Comparison of ENCODE assay signal across 8 cellular contexts in genomic region chr5:80961376-80962281, GRCh38. TPM values are rescaled to one million over a fixed set of nuclear protein-coding genes. Genes with fewer than 3 reads are reported as not detected.
DNase-seq lines count a peak whose midpoint lies in the region; ATAC-seq and TF ChIP-seq lines count a peak whose summit lies in the region.

No MANE protein-coding gene starts in this region.

- no peak overlapping the region for H3K4ac ChIP-seq in neuronal stem cell (ENCODE audit: low read length)

- H2BK120ac ChIP-seq in neuronal stem cell (ENCODE audit: low read depth, low read length) = no peak overlapping the region

- no peak overlapping the region for H2AFZ ChIP-seq in neuronal stem cell (ENCODE audit: low read length)

- H3K4me3 ChIP-seq in CD4-positive, CD25-positive, alpha-beta regulatory T cell (ENCODE audit: low read depth, low read length) = peak overlapping the region; percentile 46
- H3K4me3 ChIP-seq in endodermal cell (ENCODE audit: low read length) = peak overlapping the region; percentile 75
- no peak overlapping the region for H3K4me3 ChIP-seq in neuronal stem cell (ENCODE audit: low read length in 2 of 2)
- H3K4me3 ChIP-seq in urinary bladder (ENCODE audit: low read depth, low read length) = peak overlapping the region; percentile 66

- H3K4me1 ChIP-seq in CD4-positive, CD25-positive, alpha-beta regulatory T cell (ENCODE audit: control insufficient read depth, insufficient read depth, low read length, poor library complexity, severe bottlenecking) = peaks cover 16% of the 10 kb centered on the region
- no peaks in the 10 kb centered on the region for H3K4me1 ChIP-seq in endodermal cell (ENCODE audit: control insufficient read depth, insufficient read depth, low read length)
- peaks cover 5 to 8% of the 10 kb centered on the region in 2 donors for H3K4me1 ChIP-seq in neuronal stem cell (ENCODE audit: control insufficient read depth in 2 of 2, insufficient read depth in 1 of 2, low read depth in 1 of 2, low read length in 2 of 2)
- H3K4me1 ChIP-seq in urinary bladder (ENCODE audit: insufficient read depth) = no peaks in the 10 kb centered on the region

- H3K9me3 ChIP-seq in CD4-positive, CD25-positive, alpha-beta regulatory T cell (ENCODE audit: control insufficient read depth in 2 of 2, low read length in 2 of 2) = no peaks in the 10 kb centered on the region
- H3K9me3 ChIP-seq in endodermal cell (ENCODE audit: control insufficient read depth, low read length) = no peaks in the 10 kb centered on the region
- no peaks in the 10 kb centered on the region for H3K9me3 ChIP-seq in neuronal stem cell (replicated peaks in 1 of 2; ENCODE audit: control insufficient read depth in 2 of 2, insufficient read depth in 1 of 2, low read depth in 1 of 2, low read length in 2 of 2)

- H3K79me1 ChIP-seq in neuronal stem cell (ENCODE audit: low read depth, low read length) = no peaks in the 10 kb centered on the region

- no peak for TF ChIP-seq CTCF in endodermal cell (conservative IDR thresholded peaks at IDR 0.05)

- peak in 1 of 2 donors; percentile 36 for ATAC-seq in CD4-positive, CD25-positive, alpha-beta regulatory T cell (ENCODE audit: low read depth in 2 of 2)
- ATAC-seq in HG03108 (IDR thresholded peaks at IDR 0.05; ENCODE audit: unreplicated experiment) = no peak

- H3K9ac ChIP-seq in endodermal cell (ENCODE audit: extremely low read depth, low read length, poor library complexity, severe bottlenecking) (no peak overlapping the region), neuronal stem cell (ENCODE audit: low read depth, low read length, poor library complexity) (no peak overlapping the region)

- no peak overlapping the region for H3K18ac ChIP-seq in neuronal stem cell (ENCODE audit: low read length)

- H3K27me3 Mint-ChIP-seq in CD4-positive, CD25-positive, alpha-beta regulatory T cell = peaks cover 60% of the 10 kb centered on the region
- peaks cover 55% of the 10 kb centered on the region for H3K27me3 Mint-ChIP-seq in endodermal cell (ENCODE audit: insufficient read depth)

- no peak overlapping the region for H2BK5ac ChIP-seq in neuronal stem cell (ENCODE audit: low read length)

- peak overlapping the region; percentile 73 for H3K4me2 ChIP-seq in neuronal stem cell (ENCODE audit: insufficient read depth, low read length, poor library complexity, severe bottlenecking)

- peak overlapping the region; percentile 51 to 98 (median 95) for H3K27ac Mint-ChIP-seq in CD4-positive, CD25-positive, alpha-beta regulatory T cell
- no peak overlapping the region for H3K27ac Mint-ChIP-seq in endodermal cell

- H3K14ac ChIP-seq in neuronal stem cell (ENCODE audit: low read length) = no peak overlapping the region

- H4K8ac ChIP-seq in neuronal stem cell (ENCODE audit: low read depth, low read length) = no peak overlapping the region

- WGBS in endodermal cell (ENCODE audit: insufficient coverage in 1 of 2, insufficient read length in 1 of 2), 2 experiments = 37 to 41% methylated on average over 9 to 16 of the region's 18 CpGs
- WGBS in neuronal stem cell (ENCODE audit: extremely low coverage in 2 of 2, insufficient read length in 2 of 2, insufficient replicate concordance in 1 of 2), 2 donors = no CpG with 5 or more reads among the region's 18 CpGs
- WGBS in urinary bladder = 29% methylated on average over 18 of the region's 18 CpGs

- no peaks in the 10 kb centered on the region for H3K36me3 ChIP-seq in CD4-positive, CD25-positive, alpha-beta regulatory T cell (ENCODE audit: control insufficient read depth, insufficient read depth, low read length)
- no peaks in the 10 kb centered on the region for H3K36me3 ChIP-seq in endodermal cell (ENCODE audit: control insufficient read depth, insufficient read depth, low read length)
- no peaks in the 10 kb centered on the region for H3K36me3 ChIP-seq in neuronal stem cell (replicated peaks in 1 of 2; ENCODE audit: control insufficient read depth in 2 of 2, insufficient read depth in 2 of 2, low read length in 2 of 2)
- H3K36me3 ChIP-seq in urinary bladder (ENCODE audit: insufficient read depth) = no peaks in the 10 kb centered on the region

- no peak overlapping the region for H3K23ac ChIP-seq in neuronal stem cell (ENCODE audit: low read depth, low read length, poor library complexity)

- H3K27me3 ChIP-seq in CD4-positive, CD25-positive, alpha-beta regulatory T cell (ENCODE audit: control insufficient read depth, insufficient read depth, low read length) = peaks cover 37% of the 10 kb centered on the region
- H3K27me3 ChIP-seq in endodermal cell (ENCODE audit: control insufficient read depth, insufficient read depth, low read length, poor library complexity, severe bottlenecking) (peaks cover 55% of the 10 kb centered on the region), neuronal stem cell (ENCODE audit: control insufficient read depth in 3 of 3, insufficient read depth in 3 of 3, low read depth in 1 of 3, low read length in 3 of 3) (peaks cover 14 to 94% (median 40%) of the 10 kb centered on the region in 3 experiments)

- no peak overlapping the region for H2BK15ac ChIP-seq in neuronal stem cell (ENCODE audit: low read length)

- H4K91ac ChIP-seq in neuronal stem cell (ENCODE audit: low read depth, low read length, poor library complexity) = no peak overlapping the region

- no peak overlapping the region for H2BK12ac ChIP-seq in neuronal stem cell (ENCODE audit: low read length)

- DNase-seq in CD4-positive, CD25-positive, alpha-beta regulatory T cell = peak in 2 of 3 donors; percentile 28 to 33
- DNase-seq in activated CD4-positive, alpha-beta T cell treated with anti-CD3 and anti-CD28 coated beads for 4 hours = peak; percentile 50 to 54
- DNase-seq in endodermal cell (no peak), neuronal stem cell (ENCODE audit: low spot score) (peak; percentile 9), GM19240 (ENCODE audit: insufficient read length, low spot score) (no peak), SHP77 (lab: John Stamatoyannopoulos, UW) (no peak)

- H3K27ac ChIP-seq in CD4-positive, CD25-positive, alpha-beta regulatory T cell (ENCODE audit: insufficient read depth, low read length, poor library complexity, severe bottlenecking) = peak overlapping the region; percentile 31
- no peak overlapping the region for H3K27ac ChIP-seq in endodermal cell (ENCODE audit: low read depth, low read length)
- no peak overlapping the region for H3K27ac ChIP-seq in neuronal stem cell (replicated peaks; ENCODE audit: low read length)
- H3K27ac ChIP-seq in urinary bladder (ENCODE audit: low read depth) = no peak overlapping the region

- H3K4me1 Mint-ChIP-seq in CD4-positive, CD25-positive, alpha-beta regulatory T cell = peaks cover 19 to 58% (median 35%) of the 10 kb centered on the region in 4 donors
- peaks cover 33% of the 10 kb centered on the region for H3K4me1 Mint-ChIP-seq in endodermal cell

- peaks cover 0 to 1% (median 0%) of the 10 kb centered on the region in 7 donors for H3K9me3 Mint-ChIP-seq in CD4-positive, CD25-positive, alpha-beta regulatory T cell
- no peaks in the 10 kb centered on the region for H3K9me3 Mint-ChIP-seq in endodermal cell

- H3K36me3 Mint-ChIP-seq in CD4-positive, CD25-positive, alpha-beta regulatory T cell = no peaks in the 10 kb centered on the region
- H3K36me3 Mint-ChIP-seq in endodermal cell (ENCODE audit: low read depth) = no peaks in the 10 kb centered on the region

- no peak overlapping the region for H2AK5ac ChIP-seq in neuronal stem cell (ENCODE audit: low read depth, low read length)

- H3K4me3 Mint-ChIP-seq in CD4-positive, CD25-positive, alpha-beta regulatory T cell = peak overlapping the region; percentile 82 to 98 (median 91)
- peak overlapping the region; percentile 62 for H3K4me3 Mint-ChIP-seq in endodermal cell

RNA-seq across cellular contexts. Expression of gene RASGRF2, which starts 1.5 kb away (rescaled TPM):
- 10.3 TPM for total RNA-seq in CD4-positive, CD25-positive, alpha-beta regulatory T cell
- polyA plus RNA-seq in CD4-positive, CD25-positive, alpha-beta regulatory T cell = 1 to 10 TPM; 3.9 to 9.8 (median 6.7) TPM
- total RNA-seq in endodermal cell = 10 to 100 TPM in 1 of 2 donors, under 1 TPM in 1; 0.64 to 14.4 TPM
- 2.4 TPM for polyA plus RNA-seq in endodermal cell (2013, experiment 1 of 2)
- polyA plus RNA-seq in endodermal cell (2013, experiment 2 of 2) = 2.0 TPM
- polyA plus RNA-seq in neuronal stem cell (2013, experiment 1 of 2) = 0.03 TPM
- polyA plus RNA-seq in neuronal stem cell (2013, experiment 2 of 2) = 0.03 TPM
- 5.0 TPM for total RNA-seq in urinary bladder
- polyA plus RNA-seq in urinary bladder = 3.1 TPM

Comparison
In these comparisons a context has a peak if more than half of its experiments do, and no peak if none do; other contexts are left out.
1. DNase-seq: peak in CD4-positive, CD25-positive, alpha-beta regulatory T cell (2 of 3), activated CD4-positive, alpha-beta T cell treated with anti-CD3 and anti-CD28 coated beads for 4 hours (2 of 2) and neuronal stem cell (single experiment); none in endodermal cell (single experiment), GM19240 (single experiment) and SHP77 (0 of 2).
2. H3K4me3 ChIP-seq: peak in CD4-positive, CD25-positive, alpha-beta regulatory T cell (single experiment), endodermal cell (single experiment) and urinary bladder (single experiment); none in neuronal stem cell (0 of 2).